Comparison of ENCODE assay signal across 15 cellular contexts in genomic region chr20:12201289-12201991, GRCh38.
DNase-seq lines count a peak whose midpoint lies in the region; ATAC-seq and TF ChIP-seq lines count a peak whose summit lies in the region.
"Had no signal": no experiment of that assay in that cellular context is flagged by ENCODE, and none has a peak within 500 bp of the region (broad histone marks: within the 10 kb centered on the region; RNA-seq: fewer than 3 reads in every experiment).

No MANE protein-coding gene starts in this region.

- no peaks in the 10 kb centered on the region for H3K79me2 ChIP-seq in mammary epithelial cell (ENCODE audit: insufficient read depth, low read length)

- H2AFZ ChIP-seq in mammary epithelial cell (ENCODE audit: low read depth, low read length): no peak overlapping the region

- H4K20me1 ChIP-seq in mammary epithelial cell (ENCODE audit: insufficient read depth, low read length): no peaks in the 10 kb centered on the region

- H3K9me3 ChIP-seq in A673 (ENCODE audit: low read depth, low read length, poor library complexity, severe bottlenecking) (no peaks in the 10 kb centered on the region), mammary epithelial cell (replicated peaks; ENCODE audit: insufficient read depth, low read length) (no peaks in the 10 kb centered on the region), heart right ventricle (peaks cover 0 to 16% (median 0%) of the 10 kb centered on the region in 11 donors)
- H3K9me3 ChIP-seq: vagina had no signal

- CTCF ChIA-PET in A673 (lab: Charles Lee) (no interaction called here), mammary epithelial cell (lab: Charles Lee; ENCODE audit: low non-redundant PET) (interaction anchor here (0.6 kb wide), 1 partner anchor 188 kb away, joined by 4 read pairs; no protein-coding TSS in a partner anchor), RWPE1 (lab: Yijun Ruan, JAX) (interaction anchor here (0.7 kb wide), 1 partner anchor 527 kb away, joined by 3 read pairs; no protein-coding TSS in a partner anchor)

- H3K27me3 ChIP-seq in A673 (replicated peaks; ENCODE audit: insufficient read depth, low read depth, low read length, poor library complexity): no peaks in the 10 kb centered on the region
- H3K27me3 ChIP-seq in mammary epithelial cell (ENCODE audit: insufficient read depth, low read length): no peaks in the 10 kb centered on the region
- no peaks in the 10 kb centered on the region for H3K27me3 ChIP-seq in heart right ventricle
- H3K27me3 ChIP-seq: vagina had no signal

- no peak for TF ChIP-seq CTCF in A673 (conservative IDR thresholded peaks at IDR 0.05; ENCODE audit: low read depth, low read length)
- TF ChIP-seq CTCF in mammary epithelial cell (conservative IDR thresholded peaks at IDR 0.05 in 1 of 2, IDR thresholded peaks at IDR 0.05 in 1 of 2; ENCODE audit: extremely low read depth in 1 of 2, insufficient read depth in 1 of 2, low read depth in 1 of 2, low read length in 2 of 2): no peak
- TF ChIP-seq CTCF in heart right ventricle (IDR thresholded peaks at IDR 0.05): no peak
- no peak for TF ChIP-seq CTCF in RWPE1 (conservative IDR thresholded peaks at IDR 0.05; ENCODE audit: low read depth)

- BruUV-seq in A673 (replicated peaks; lab: Mats Ljungman, UMichigan): no TSS peak
- BruUV-seq in mammary epithelial cell (replicated peaks; lab: Mats Ljungman, UMichigan): no TSS peak

- DNase-seq in A673 (ENCODE audit: low spot score) (peak; percentile 26), HCEC 1CT (peak; percentile 93), mammary epithelial cell (peak; percentile 27), heart right ventricle (peak in 1 of 2 donors; percentile 8), NCI-H146 (lab: John Stamatoyannopoulos, UW) (no peak), RWPE1 (ENCODE audit: low spot score) (no peak)
- DNase-seq: activated CD4-positive, alpha-beta T cell treated with anti-CD3 and anti-CD28 coated beads for 4 hours; activated naive CD8-positive, alpha-beta T cell treated with anti-CD3 and anti-CD28 coated beads for 36 hours; HFFc6; midbrain; NCI-H2107; NCI-H774 had no signal

- in situ Hi-C loops in mammary epithelial cell (cut with MboI; ENCODE audit: low sequenced_read_pairs in 2 of 2): no loop called here

- H3K4me3 ChIP-seq in A673 (ENCODE audit: low read depth, low read length, poor library complexity, severe bottlenecking) (no peak overlapping the region), mammary epithelial cell (replicated peaks in 1 of 3; ENCODE audit: insufficient read depth in 1 of 3, low read depth in 2 of 3, low read length in 3 of 3) (no peak overlapping the region), heart right ventricle (no peak overlapping the region)
- H3K4me3 ChIP-seq: vagina had no signal

- 95% methylated on average over 4 of the region's 5 CpGs for WGBS in mammary epithelial cell (ENCODE audit: low coverage, missing lambda C conversion rate)
- 72 to 75% methylated on average over 5 of the region's 5 CpGs for WGBS in heart right ventricle, 2 donors

- H3K27ac ChIP-seq in A673 (ENCODE audit: low read depth, low read length, poor library complexity, severe bottlenecking): no peak overlapping the region
- no peak overlapping the region for H3K27ac ChIP-seq in mammary epithelial cell (ENCODE audit: insufficient read depth, low read depth, low read length)
- peak overlapping the region in 2 of 10 donors; percentile 15 to 23 for H3K27ac ChIP-seq in heart right ventricle
- no peak overlapping the region for H3K27ac ChIP-seq in RWPE1
- H3K27ac ChIP-seq: vagina had no signal

- H3K4me2 ChIP-seq in mammary epithelial cell (ENCODE audit: insufficient read depth, low read depth, low read length): no peak overlapping the region

- no peak overlapping the region for H3K9ac ChIP-seq in mammary epithelial cell (ENCODE audit: insufficient read depth, low read length)

- H3K36me3 ChIP-seq in A673 (ENCODE audit: insufficient read depth, low read length, poor library complexity, severe bottlenecking) (no peaks in the 10 kb centered on the region), mammary epithelial cell (ENCODE audit: insufficient read depth, low read length) (no peaks in the 10 kb centered on the region), heart right ventricle (no peaks in the 10 kb centered on the region)
- H3K36me3 ChIP-seq: vagina had no signal

- POLR2A ChIA-PET in A673 (lab: Charles Lee; ENCODE audit: low non-redundant PET): no interaction called here
- POLR2A ChIA-PET in RWPE1 (lab: Yijun Ruan, JAX; ENCODE audit: low non-redundant PET): no interaction called here

- no peaks in the 10 kb centered on the region for H3K4me1 ChIP-seq in A673 (ENCODE audit: insufficient read depth, low read length, poor library complexity, severe bottlenecking)
- H3K4me1 ChIP-seq in mammary epithelial cell (ENCODE audit: insufficient read depth, low read length): no peaks in the 10 kb centered on the region
- peaks cover 0 to 3% (median 0%) of the 10 kb centered on the region in 9 donors for H3K4me1 ChIP-seq in heart right ventricle
- H3K4me1 ChIP-seq: vagina had no signal

- peak; percentile 69 to 92 (median 88) for ATAC-seq in heart right ventricle
- ATAC-seq in HG02610 (IDR thresholded peaks at IDR 0.05; ENCODE audit: unreplicated experiment): no peak
- ATAC-seq in GM18519 (IDR thresholded peaks at IDR 0.05; ENCODE audit: low FRiP score, unreplicated experiment): no peak

- intact Hi-C loops in A673 (cut with micrococcal nuclease; ENCODE audit: unreplicated experiment): no loop called here
- intact Hi-C loops in mammary epithelial cell (cut with micrococcal nuclease): loop anchor here (10.0 kb wide), 1 partner anchor 307 kb away; no protein-coding TSS in a partner anchor
- intact Hi-C loops in heart right ventricle (cut with DNase I): loop anchor here in 3 of 10 donors (10.0 kb wide), 2 partner anchors 267 to 527 kb away; no protein-coding TSS in a partner anchor

- dilution Hi-C loops in mammary epithelial cell (cut with HindIII; ENCODE audit: low sequenced_read_pairs): no loop called here

Comparison
In these comparisons a context has a peak if more than half of its experiments do, and no peak if none do; other contexts are left out.
1. DNase-seq: peak in A673 (single experiment), HCEC 1CT (single experiment) and mammary epithelial cell (single experiment); none in NCI-H146 (single experiment) and RWPE1 (single experiment).
2. ATAC-seq: peak in heart right ventricle (8 of 8); none in HG02610 (single experiment) and GM18519 (single experiment).